Comparison of ENCODE assay signal across 36 cellular contexts in the genomic region with DNA sequence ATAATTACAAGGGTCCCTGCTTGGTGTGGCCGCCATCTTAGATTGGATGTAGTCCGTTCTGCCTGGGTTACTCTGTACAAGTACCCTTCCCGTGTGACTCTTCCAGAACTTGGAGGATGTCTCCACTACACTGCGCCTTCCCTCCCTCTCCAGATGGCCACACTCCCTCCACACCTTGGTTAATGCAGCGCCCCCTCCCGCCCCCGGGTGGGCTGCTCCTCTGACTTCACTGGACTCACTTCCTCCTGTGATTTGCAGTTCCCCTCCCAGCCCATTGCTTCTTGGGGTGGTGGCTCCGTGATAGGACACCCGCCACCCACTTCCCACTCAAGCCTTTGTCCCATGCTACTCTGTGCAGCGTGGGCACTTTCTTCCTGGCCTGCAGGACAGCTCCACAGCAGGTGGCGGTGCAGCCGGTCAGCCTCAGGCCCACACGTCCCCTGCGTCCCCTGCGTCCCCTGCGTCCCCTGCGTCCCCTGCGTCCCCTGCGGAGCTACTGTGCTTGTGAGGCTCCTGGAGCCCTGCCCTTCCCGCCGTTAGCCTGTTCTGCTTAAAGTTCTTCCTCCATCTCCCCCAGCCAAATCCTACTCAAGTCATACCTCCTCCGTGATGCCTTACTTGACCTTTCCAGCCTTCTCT.
"Had no signal": no experiment of that assay in that cellular context is flagged by ENCODE, and none has a peak within 500 bp of the region (broad histone marks: within the 10 kb centered on the region; RNA-seq: fewer than 3 reads in every experiment).

No MANE protein-coding gene starts in this region.

- H3K4me1 Mint-ChIP-seq: activated B cell treated with CpG ODN at 0.5 μM for 24 hours; activated CD4-positive, alpha-beta T cell treated with anti-CD3 and anti-CD28 coated beads, Interleukin-2, amount 10 ng/mL, durations not matched to agents 7 days and 5 days; activated naive CD4-positive, alpha-beta T cell treated with anti-CD3 and anti-CD28 coated beads, Interleukin-2, amount 10 ng/mL, durations not matched to agents 7 days and 5 days; activated naive CD8-positive, alpha-beta T cell treated with anti-CD3 and anti-CD28 coated beads, Interleukin-2, amount 10 ng/mL, durations not matched to agents 7 days and 5 days; brain; T-helper 17 cell had no signal

- H3K36me3 Mint-ChIP-seq: activated naive CD4-positive, alpha-beta T cell treated with anti-CD3 and anti-CD28 coated beads, Interleukin-2, amount 10 ng/mL, durations not matched to agents 7 days and 5 days; activated naive CD8-positive, alpha-beta T cell treated with anti-CD3 and anti-CD28 coated beads, Interleukin-2, amount 10 ng/mL, durations not matched to agents 7 days and 5 days; brain had no signal

- H3K4me3 ChIP-seq: ascending aorta, breast epithelium, cardiac muscle cell, colonic mucosa, dorsolateral prefrontal cortex, gastrocnemius medialis, heart left ventricle had no signal

- H3K27me3 ChIP-seq: ascending aorta had no signal

- H3K4me1 ChIP-seq: ascending aorta, breast epithelium, colonic mucosa, gastrocnemius medialis, heart left ventricle had no signal

- DNase-seq: activated B cell treated with CpG ODN at 0.5 μM for 24 hours; activated CD4-positive, alpha-beta T cell treated with anti-CD3 and anti-CD28 coated beads, Interleukin-2, amount 10 ng/mL, durations not matched to agents 7 days and 5 days; activated CD4-positive, alpha-beta T cell treated with anti-CD3 and anti-CD28 coated beads, Interleukin-2, amount 50 U/mL, for 48 hours; activated CD8-positive, alpha-beta memory T cell treated with anti-CD3 and anti-CD28 coated beads for 24 hours; activated CD8-positive, alpha-beta memory T cell treated with anti-CD3 and anti-CD28 coated beads, Interleukin-2, amount 50 U/mL, for 4 hours; activated CD8-positive, alpha-beta T cell treated with anti-CD3 and anti-CD28 coated beads for 36 hours; activated gamma-delta T cell; activated naive CD4-positive, alpha-beta T cell; activated naive CD4-positive, alpha-beta T cell treated with anti-CD3 and anti-CD28 coated beads, Interleukin-2, amount 10 ng/mL, durations not matched to agents 7 days and 5 days; activated naive CD8-positive, alpha-beta T cell treated with anti-CD3 and anti-CD28 coated beads, Interleukin-2, amount 10 ng/mL, durations not matched to agents 7 days and 5 days; activated T-cell treated with anti-CD3 and anti-CD28 coated beads for 4 hours; activated T-cell treated with anti-CD3 and anti-CD28 coated beads, Interleukin-2, amount 50 U/mL, for 24 hours; activated T-cell treated with anti-CD3 and anti-CD28 coated beads, Interleukin-2, amount 50 U/mL, for 72 hours; central memory CD4-positive, alpha-beta T cell; cerebellar nuclear complex; colonic mucosa; dorsolateral prefrontal cortex; effector memory CD4-positive, alpha-beta T cell; foreskin fibroblast; gastrocnemius medialis; glutamatergic neuron; heart left ventricle; T-helper 1 cell; T-helper 17 cell; T1000; WERI-Rb-1 had no signal

- H3K4me3 Mint-ChIP-seq: activated B cell treated with CpG ODN at 0.5 μM for 24 hours; activated CD4-positive, alpha-beta T cell treated with anti-CD3 and anti-CD28 coated beads, Interleukin-2, amount 10 ng/mL, durations not matched to agents 7 days and 5 days; activated CD8-positive, alpha-beta T cell treated with anti-CD3 and anti-CD28 coated beads for 36 hours; activated naive CD4-positive, alpha-beta T cell treated with anti-CD3 and anti-CD28 coated beads, Interleukin-2, amount 10 ng/mL, durations not matched to agents 7 days and 5 days; activated naive CD8-positive, alpha-beta T cell treated with anti-CD3 and anti-CD28 coated beads, Interleukin-2, amount 10 ng/mL, durations not matched to agents 7 days and 5 days; activated T-cell treated with anti-CD3 and anti-CD28 coated beads, Interleukin-2, amount 50 U/mL, for 24 hours; activated T-cell treated with anti-CD3 and anti-CD28 coated beads, Interleukin-2, amount 50 U/mL, for 72 hours; brain; dendritic cell treated with granulocyte-macrophage colony-stimulating factor and Interleukin-4, amounts not matched to agents 40 ng/mL and 50 ng/mL, for 4 days; endodermal cell; T-helper 17 cell; T-helper 2 cell treated with Interferon-gamma antibody and Interleukin-4, amounts not matched to agents 5 μg/mL and 100 μg/mL, for 36 hours had no signal

- H3K27ac Mint-ChIP-seq: activated B cell treated with CpG ODN at 0.5 μM for 24 hours; activated CD4-positive, alpha-beta T cell treated with anti-CD3 and anti-CD28 coated beads, Interleukin-2, amount 10 ng/mL, durations not matched to agents 7 days and 5 days; activated CD8-positive, alpha-beta T cell treated with anti-CD3 and anti-CD28 coated beads for 36 hours; activated naive CD4-positive, alpha-beta T cell treated with anti-CD3 and anti-CD28 coated beads, Interleukin-2, amount 10 ng/mL, durations not matched to agents 7 days and 5 days; activated naive CD4-positive, alpha-beta T cell treated with anti-CD3 and anti-CD28 coated beads, Interleukin-2, amount 50 U/mL, for 72 hours; activated naive CD8-positive, alpha-beta T cell treated with anti-CD3 and anti-CD28 coated beads, Interleukin-2, amount 10 ng/mL, durations not matched to agents 7 days and 5 days; activated T-cell treated with anti-CD3 and anti-CD28 coated beads, Interleukin-2, amount 50 U/mL, for 24 hours; activated T-cell treated with anti-CD3 and anti-CD28 coated beads, Interleukin-2, amount 50 U/mL, for 72 hours; brain; dendritic cell treated with granulocyte-macrophage colony-stimulating factor and Interleukin-4, amounts not matched to agents 40 ng/mL and 50 ng/mL, for 4 days; endodermal cell; T-helper 17 cell; T-helper 2 cell treated with Interferon-gamma antibody and Interleukin-4, amounts not matched to agents 5 μg/mL and 100 μg/mL, for 36 hours had no signal

- ATAC-seq: activated CD4-positive, CD25-positive, alpha-beta regulatory T cell treated with anti-CD3 and anti-CD28 coated beads, Interleukin-2, amount 50 U/mL, for 24 hours; activated CD8-positive, alpha-beta T cell treated with anti-CD3 and anti-CD28 coated beads for 36 hours; activated naive CD4-positive, alpha-beta T cell treated with anti-CD3 and anti-CD28 coated beads, Interleukin-2, amount 50 U/mL, for 72 hours; activated T-cell treated with anti-CD3 and anti-CD28 coated beads, Interleukin-2, amount 50 U/mL, for 72 hours; esophagus mucosa; gastrocnemius medialis; heart left ventricle; T-helper 17 cell had no signal

- H3K27ac ChIP-seq: ascending aorta, breast epithelium, cardiac muscle cell, colonic mucosa, dorsolateral prefrontal cortex, gastrocnemius medialis, heart left ventricle, WERI-Rb-1 had no signal

- H3K9me3 ChIP-seq: ascending aorta, breast epithelium, colonic mucosa, gastrocnemius medialis, heart left ventricle had no signal

- H3K36me3 ChIP-seq: ascending aorta, breast epithelium, cardiac muscle cell, colonic mucosa, gastrocnemius medialis, heart left ventricle, WERI-Rb-1 had no signal

- H3K9me3 Mint-ChIP-seq: activated B cell treated with CpG ODN at 0.5 μM for 24 hours; activated CD4-positive, alpha-beta T cell treated with anti-CD3 and anti-CD28 coated beads, Interleukin-2, amount 10 ng/mL, durations not matched to agents 7 days and 5 days; activated CD8-positive, alpha-beta T cell treated with anti-CD3 and anti-CD28 coated beads for 36 hours; activated naive CD4-positive, alpha-beta T cell treated with anti-CD3 and anti-CD28 coated beads, Interleukin-2, amount 10 ng/mL, durations not matched to agents 7 days and 5 days; activated naive CD8-positive, alpha-beta T cell treated with anti-CD3 and anti-CD28 coated beads, Interleukin-2, amount 10 ng/mL, durations not matched to agents 7 days and 5 days; activated T-cell treated with anti-CD3 and anti-CD28 coated beads, Interleukin-2, amount 50 U/mL, for 24 hours; activated T-cell treated with anti-CD3 and anti-CD28 coated beads, Interleukin-2, amount 50 U/mL, for 72 hours; dendritic cell treated with granulocyte-macrophage colony-stimulating factor and Interleukin-4, amounts not matched to agents 40 ng/mL and 50 ng/mL, for 4 days; endodermal cell; T-helper 2 cell treated with Interferon-gamma antibody and Interleukin-4, amounts not matched to agents 5 μg/mL and 100 μg/mL, for 36 hours had no signal
